ENCODE assay signal across 1 cellular context in the genomic region with DNA sequence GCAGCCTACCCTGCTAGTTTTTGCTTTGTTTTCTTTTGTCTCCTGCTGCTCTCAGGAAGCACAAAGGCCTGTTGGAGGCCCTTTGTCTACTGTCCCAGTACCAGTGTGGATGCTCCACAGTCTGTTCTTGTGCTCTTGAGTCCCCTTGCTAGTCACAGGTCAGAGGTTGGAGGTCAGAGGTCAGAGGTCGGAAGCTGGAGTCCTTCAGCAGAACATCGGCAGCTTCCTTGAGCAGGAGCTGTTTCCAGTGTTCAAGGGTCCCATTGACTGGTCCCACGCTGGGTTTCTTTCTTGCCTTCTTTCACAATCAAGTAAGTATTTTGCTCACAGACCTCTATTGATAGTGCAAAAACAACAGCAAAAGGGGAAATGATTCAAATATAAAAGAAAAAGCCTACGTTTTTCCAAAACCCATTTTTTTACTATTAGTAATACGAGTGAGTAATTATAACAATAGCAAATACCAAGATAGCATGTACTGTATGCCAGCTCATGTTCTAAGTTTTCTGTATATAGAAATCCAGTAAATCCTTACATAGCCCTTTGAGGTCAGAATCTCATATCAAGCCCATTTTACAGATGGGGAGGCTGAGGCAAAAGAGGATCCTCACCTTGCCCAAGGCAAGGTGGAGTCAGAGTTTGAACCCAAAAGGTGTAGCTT.
TF ChIP-seq lines count a peak whose summit lies in the region.

No MANE protein-coding gene starts in this region.

TF ChIP-seq in GM23338, 12 proteins besides CTCF, POLR2A, EP300 and RAD21 (continued from another document):
- TF ChIP-seq, protein P1, sequence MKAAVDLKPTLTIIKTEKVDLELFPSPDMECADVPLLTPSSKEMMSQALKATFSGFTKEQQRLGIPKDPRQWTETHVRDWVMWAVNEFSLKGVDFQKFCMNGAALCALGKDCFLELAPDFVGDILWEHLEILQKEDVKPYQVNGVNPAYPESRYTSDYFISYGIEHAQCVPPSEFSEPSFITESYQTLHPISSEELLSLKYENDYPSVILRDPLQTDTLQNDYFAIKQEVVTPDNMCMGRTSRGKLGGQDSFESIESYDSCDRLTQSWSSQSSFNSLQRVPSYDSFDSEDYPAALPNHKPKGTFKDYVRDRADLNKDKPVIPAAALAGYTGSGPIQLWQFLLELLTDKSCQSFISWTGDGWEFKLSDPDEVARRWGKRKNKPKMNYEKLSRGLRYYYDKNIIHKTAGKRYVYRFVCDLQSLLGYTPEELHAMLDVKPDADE (IDR thresholded peaks at IDR 0.05), result no peak
